In genomic region chr3:50260027-50260941, GRCh38 we compare ENCODE assay signal across 1 cellular context.
TF ChIP-seq lines count a peak whose summit lies in the region.

No MANE protein-coding gene starts in this region.

TF ChIP-seq in HepG2, 621 proteins besides CTCF, POLR2A, EP300 and RAD21 (continued from another document and continues in another):
- TF ChIP-seq ZNF609 (CRISPR knock-in tag; IDR thresholded peaks at IDR 0.05; ENCODE audit: borderline replicate concordance) (peak; percentile 68; the same call in 1 of the 2 replicates), ZNF761 (CRISPR knock-in tag; conservative IDR thresholded peaks at IDR 0.05) (0 out of 2 replicates have a peak, but pooled peaks have one; percentile 2), ZNF674 (CRISPR knock-in tag; IDR thresholded peaks at IDR 0.05; ENCODE audit: low read depth) (no peak), ZNF547 (CRISPR knock-in tag; IDR thresholded peaks at IDR 0.05) (no peak; the same call in 1 of the 2 replicates), MBNL3 (CRISPR knock-in tag; conservative IDR thresholded peaks at IDR 0.05) (no peak), SKI (IDR thresholded peaks at IDR 0.05; ENCODE audit: partially characterized antibody) (peak; percentile 20), ZNF678 (CRISPR knock-in tag; IDR thresholded peaks at IDR 0.05) (no peak), WIZ (CRISPR knock-in tag; IDR thresholded peaks at IDR 0.05) (no peak; the same call in 1 of the 2 replicates), ZNF180 (CRISPR knock-in tag; IDR thresholded peaks at IDR 0.05; ENCODE audit: borderline replicate concordance, low read depth) (no peak), ZNF556 (CRISPR knock-in tag; IDR thresholded peaks at IDR 0.05; ENCODE audit: borderline replicate concordance) (peak; percentile 33; the same call in 1 of the 2 replicates), ZNF136 (CRISPR knock-in tag; IDR thresholded peaks at IDR 0.05; ENCODE audit: low read depth) (no peak), ZNF766 (CRISPR knock-in tag; IDR thresholded peaks at IDR 0.05; ENCODE audit: borderline replicate concordance) (peak; percentile 71; the same call in 1 of the 2 replicates), POLR2G (IDR thresholded peaks at IDR 0.05; ENCODE audit: low read depth, low read length) (peak; percentile 79), DNMT1 (CRISPR knock-in tag; IDR thresholded peaks at IDR 0.05) (0 out of 2 replicates have a peak, but pooled peaks have one; percentile 20), KDM3A (CRISPR knock-in tag; IDR thresholded peaks at IDR 0.05; ENCODE audit: low read depth) (peak; percentile 95; the same call in 1 of the 2 replicates), ZNF329 (CRISPR knock-in tag; IDR thresholded peaks at IDR 0.05; ENCODE audit: low read depth) (peak; percentile 4; the same call in 1 of the 2 replicates), ZMYM4 (CRISPR knock-in tag; IDR thresholded peaks at IDR 0.05) (peak; percentile 54; the same call in 1 of the 2 replicates), ZBTB7A (CRISPR knock-in tag; IDR thresholded peaks at IDR 0.05) (peak; percentile 98), CCDC6 (CRISPR knock-in tag; IDR thresholded peaks at IDR 0.05) (peak; percentile 85), POLR2AphosphoS5 (IDR thresholded peaks at IDR 0.05; ENCODE audit: low read depth, low read length) (peak; percentile 71), ZNF800 (CRISPR knock-in tag; IDR thresholded peaks at IDR 0.05) (peak; percentile 59; the same call in 1 of the 2 replicates), ZNF354B (CRISPR knock-in tag; IDR thresholded peaks at IDR 0.05) (no peak), FLYWCH1 (CRISPR knock-in tag; IDR thresholded peaks at IDR 0.05) (no peak), ZSCAN25 (CRISPR knock-in tag; IDR thresholded peaks at IDR 0.05) (peak; percentile 82; the same call in 1 of the 2 replicates), ATF2 (CRISPR knock-in tag; IDR thresholded peaks at IDR 0.05) (peak; percentile 100), GATA4 (IDR thresholded peaks at IDR 0.05; ENCODE audit: borderline replicate concordance, low read depth) (peak; percentile 70; the same call in 1 of the 2 replicates), ZMYM3 (CRISPR knock-in tag; IDR thresholded peaks at IDR 0.05) (no peak), ZSCAN9 (CRISPR knock-in tag; IDR thresholded peaks at IDR 0.05; ENCODE audit: borderline replicate concordance) (0 out of 2 replicates have a peak, but pooled peaks have one; percentile 15), SATB2 (CRISPR knock-in tag; IDR thresholded peaks at IDR 0.05) (no peak; the same call in 1 of the 2 replicates), ZNF333 (CRISPR knock-in tag; IDR thresholded peaks at IDR 0.05; ENCODE audit: borderline replicate concordance) (no peak), ZNF160 (CRISPR knock-in tag; IDR thresholded peaks at IDR 0.05) (peak; percentile 76), ZNF446 (CRISPR knock-in tag; IDR thresholded peaks at IDR 0.05) (no peak), ZNF563 (CRISPR knock-in tag; IDR thresholded peaks at IDR 0.05) (peak; percentile 63; the same call in 1 of the 2 replicates)
- TF ChIP-seq, protein P1, sequence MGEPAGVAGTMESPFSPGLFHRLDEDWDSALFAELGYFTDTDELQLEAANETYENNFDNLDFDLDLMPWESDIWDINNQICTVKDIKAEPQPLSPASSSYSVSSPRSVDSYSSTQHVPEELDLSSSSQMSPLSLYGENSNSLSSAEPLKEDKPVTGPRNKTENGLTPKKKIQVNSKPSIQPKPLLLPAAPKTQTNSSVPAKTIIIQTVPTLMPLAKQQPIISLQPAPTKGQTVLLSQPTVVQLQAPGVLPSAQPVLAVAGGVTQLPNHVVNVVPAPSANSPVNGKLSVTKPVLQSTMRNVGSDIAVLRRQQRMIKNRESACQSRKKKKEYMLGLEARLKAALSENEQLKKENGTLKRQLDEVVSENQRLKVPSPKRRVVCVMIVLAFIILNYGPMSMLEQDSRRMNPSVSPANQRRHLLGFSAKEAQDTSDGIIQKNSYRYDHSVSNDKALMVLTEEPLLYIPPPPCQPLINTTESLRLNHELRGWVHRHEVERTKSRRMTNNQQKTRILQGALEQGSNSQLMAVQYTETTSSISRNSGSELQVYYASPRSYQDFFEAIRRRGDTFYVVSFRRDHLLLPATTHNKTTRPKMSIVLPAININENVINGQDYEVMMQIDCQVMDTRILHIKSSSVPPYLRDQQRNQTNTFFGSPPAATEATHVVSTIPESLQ (CRISPR knock-in tag; conservative IDR thresholded peaks at IDR 0.05) = no peak
- TF ChIP-seq, protein P2, sequence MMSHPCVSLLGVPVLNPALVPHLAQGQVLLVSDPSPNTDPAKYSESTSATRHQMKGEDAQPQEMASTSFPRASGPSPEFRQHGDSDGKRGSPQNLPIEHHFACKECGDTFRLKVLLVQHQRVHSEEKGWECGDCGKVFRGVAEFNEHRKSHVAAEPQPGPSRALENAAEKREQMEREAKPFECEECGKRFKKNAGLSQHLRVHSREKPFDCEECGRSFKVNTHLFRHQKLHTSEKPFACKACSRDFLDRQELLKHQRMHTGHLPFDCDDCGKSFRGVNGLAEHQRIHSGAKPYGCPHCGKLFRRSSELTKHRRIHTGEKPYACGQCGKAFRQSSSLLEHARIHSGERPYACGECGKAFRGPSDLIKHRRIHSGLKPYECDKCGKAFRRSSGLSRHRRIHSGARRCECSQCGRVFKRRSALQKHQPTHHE (CRISPR knock-in tag; IDR thresholded peaks at IDR 0.05; ENCODE audit: borderline replicate concordance) = peak; percentile 62; the same call in 1 of the 2 replicates
- TF ChIP-seq, protein P3, sequence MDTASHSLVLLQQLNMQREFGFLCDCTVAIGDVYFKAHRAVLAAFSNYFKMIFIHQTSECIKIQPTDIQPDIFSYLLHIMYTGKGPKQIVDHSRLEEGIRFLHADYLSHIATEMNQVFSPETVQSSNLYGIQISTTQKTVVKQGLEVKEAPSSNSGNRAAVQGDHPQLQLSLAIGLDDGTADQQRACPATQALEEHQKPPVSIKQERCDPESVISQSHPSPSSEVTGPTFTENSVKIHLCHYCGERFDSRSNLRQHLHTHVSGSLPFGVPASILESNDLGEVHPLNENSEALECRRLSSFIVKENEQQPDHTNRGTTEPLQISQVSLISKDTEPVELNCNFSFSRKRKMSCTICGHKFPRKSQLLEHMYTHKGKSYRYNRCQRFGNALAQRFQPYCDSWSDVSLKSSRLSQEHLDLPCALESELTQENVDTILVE (CRISPR knock-in tag; IDR thresholded peaks at IDR 0.05) = peak; percentile 88; the same call in 1 of the 2 replicates
- TF ChIP-seq, protein P4, sequence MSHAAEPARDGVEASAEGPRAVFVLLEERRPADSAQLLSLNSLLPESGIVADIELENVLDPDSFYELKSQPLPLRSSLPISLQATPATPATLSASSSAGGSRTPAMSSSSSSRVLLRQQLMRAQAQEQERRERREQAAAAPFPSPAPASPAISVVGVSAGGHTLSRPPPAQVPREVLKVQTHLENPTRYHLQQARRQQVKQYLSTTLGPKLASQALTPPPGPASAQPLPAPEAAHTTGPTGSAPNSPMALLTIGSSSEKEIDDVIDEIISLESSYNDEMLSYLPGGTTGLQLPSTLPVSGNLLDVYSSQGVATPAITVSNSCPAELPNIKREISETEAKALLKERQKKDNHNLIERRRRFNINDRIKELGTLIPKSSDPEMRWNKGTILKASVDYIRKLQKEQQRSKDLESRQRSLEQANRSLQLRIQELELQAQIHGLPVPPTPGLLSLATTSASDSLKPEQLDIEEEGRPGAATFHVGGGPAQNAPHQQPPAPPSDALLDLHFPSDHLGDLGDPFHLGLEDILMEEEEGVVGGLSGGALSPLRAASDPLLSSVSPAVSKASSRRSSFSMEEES (CRISPR knock-in tag; IDR thresholded peaks at IDR 0.05) = peak; percentile 21; the same call in 1 of the 2 replicates
- TF ChIP-seq, protein P5, sequence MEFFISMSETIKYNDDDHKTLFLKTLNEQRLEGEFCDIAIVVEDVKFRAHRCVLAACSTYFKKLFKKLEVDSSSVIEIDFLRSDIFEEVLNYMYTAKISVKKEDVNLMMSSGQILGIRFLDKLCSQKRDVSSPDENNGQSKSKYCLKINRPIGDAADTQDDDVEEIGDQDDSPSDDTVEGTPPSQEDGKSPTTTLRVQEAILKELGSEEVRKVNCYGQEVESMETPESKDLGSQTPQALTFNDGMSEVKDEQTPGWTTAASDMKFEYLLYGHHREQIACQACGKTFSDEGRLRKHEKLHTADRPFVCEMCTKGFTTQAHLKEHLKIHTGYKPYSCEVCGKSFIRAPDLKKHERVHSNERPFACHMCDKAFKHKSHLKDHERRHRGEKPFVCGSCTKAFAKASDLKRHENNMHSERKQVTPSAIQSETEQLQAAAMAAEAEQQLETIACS (CRISPR knock-in tag; IDR thresholded peaks at IDR 0.05) = 0 out of 2 replicates have a peak, but pooled peaks have one; percentile 38
- TF ChIP-seq, protein P6, sequence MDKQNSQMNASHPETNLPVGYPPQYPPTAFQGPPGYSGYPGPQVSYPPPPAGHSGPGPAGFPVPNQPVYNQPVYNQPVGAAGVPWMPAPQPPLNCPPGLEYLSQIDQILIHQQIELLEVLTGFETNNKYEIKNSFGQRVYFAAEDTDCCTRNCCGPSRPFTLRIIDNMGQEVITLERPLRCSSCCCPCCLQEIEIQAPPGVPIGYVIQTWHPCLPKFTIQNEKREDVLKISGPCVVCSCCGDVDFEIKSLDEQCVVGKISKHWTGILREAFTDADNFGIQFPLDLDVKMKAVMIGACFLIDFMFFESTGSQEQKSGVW (CRISPR knock-in tag; IDR thresholded peaks at IDR 0.05; ENCODE audit: borderline replicate concordance) = no peak
